In genomic region chr5:55177078-55177477, GRCh38 we compare ENCODE assay signal across 1 cellular context.
TF ChIP-seq lines count a peak whose summit lies in the region.

No MANE protein-coding gene starts in this region.

TF ChIP-seq in GM23338, 12 proteins besides CTCF, POLR2A, EP300 and RAD21:
- TF ChIP-seq ZNF462 (CRISPR knock-in tag; IDR thresholded peaks at IDR 0.05) (no peak), JUNB (IDR thresholded peaks at IDR 0.05; ENCODE audit: unreplicated experiment) (no peak), CREB1 (CRISPR knock-in tag; IDR thresholded peaks at IDR 0.05; ENCODE audit: low read depth) (no peak), EZH2phosphoT487 (IDR thresholded peaks at IDR 0.05; ENCODE audit: unreplicated experiment) (no peak), EZH2 (IDR thresholded peaks at IDR 0.05; ENCODE audit: low read depth, unreplicated experiment) (no peak), ETS1 (IDR thresholded peaks at IDR 0.05) (no peak), NANOG (IDR thresholded peaks at IDR 0.05; ENCODE audit: borderline replicate concordance) (no peak), ZNF114 (CRISPR knock-in tag; IDR thresholded peaks at IDR 0.05) (no peak), REST (IDR thresholded peaks at IDR 0.05; ENCODE audit: unreplicated experiment) (no peak), STAT1 (IDR thresholded peaks at IDR 0.05; ENCODE audit: unreplicated experiment) (no peak), POLR2AphosphoS5 (IDR thresholded peaks at IDR 0.05; ENCODE audit: low read depth) (no peak), ZNF331 (CRISPR knock-in tag; IDR thresholded peaks at IDR 0.05; ENCODE audit: low read depth) (no peak)
TF ChIP-seq in GM23338: peak in this region for 0.
